Comparison of ENCODE assay signal across 1 cellular context in genomic region chr19:49433240-49433901, GRCh38.
TF ChIP-seq lines count a peak whose summit lies in the region.

No MANE protein-coding gene starts in this region.

TF ChIP-seq in GM12878, 131 proteins besides CTCF, POLR2A, EP300 and RAD21:
- TF ChIP-seq EZH2 (IDR thresholded peaks at IDR 0.05; ENCODE audit: borderline replicate concordance, control insufficient read depth, low read depth, low read length) (0 out of 2 replicates have a peak, but pooled peaks have one; percentile 37), ZNF274 (IDR thresholded peaks at IDR 0.05; ENCODE audit: insufficient read depth, insufficient read length) (no peak)
